Comparison of ENCODE assay signal across 8 cellular contexts in the genomic region with DNA sequence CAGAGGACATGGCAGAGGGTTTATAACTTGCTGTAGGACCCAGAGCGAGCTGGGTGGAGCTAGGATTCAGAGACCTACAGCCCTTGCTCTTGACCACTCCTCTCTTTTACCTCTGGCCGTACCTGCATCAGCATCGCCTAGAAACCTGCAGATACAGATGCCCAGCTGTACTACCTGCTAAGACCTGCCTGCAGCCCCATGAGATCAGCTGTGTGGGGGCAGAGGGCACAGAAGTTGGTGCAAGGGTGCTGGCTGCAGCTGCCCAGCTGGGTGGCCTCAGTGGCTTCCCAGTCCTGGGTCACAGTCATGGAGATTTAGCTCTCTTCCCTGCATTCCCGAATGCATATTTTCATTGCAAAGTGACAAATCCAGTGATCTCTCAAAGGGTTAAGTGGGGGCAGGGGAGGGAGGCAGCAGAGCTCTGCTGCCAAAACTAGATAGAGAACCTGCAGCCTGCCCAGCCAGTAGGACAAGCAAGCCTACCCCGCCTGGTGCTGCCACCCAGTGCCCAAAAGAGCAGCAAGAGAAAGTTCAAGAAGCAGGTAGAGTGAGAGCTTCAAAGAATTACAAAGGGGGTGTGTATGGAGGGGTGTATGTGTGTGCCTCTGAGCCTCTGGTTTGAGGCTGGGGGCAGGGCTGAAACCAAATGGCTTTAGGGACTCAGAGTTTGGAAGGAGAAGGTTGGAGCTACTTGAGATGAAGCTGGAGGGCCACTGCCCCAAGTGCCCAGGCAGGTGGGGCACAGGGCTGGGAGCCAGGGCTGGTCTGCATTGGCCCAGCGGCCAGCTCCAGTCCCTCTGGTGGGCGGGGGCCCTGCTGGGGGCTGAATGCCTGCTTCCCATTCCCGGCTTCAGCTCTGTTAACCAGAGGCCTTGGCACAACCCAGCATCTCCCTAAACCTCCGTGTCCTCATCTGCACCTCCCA. TPM values are rescaled to one million over a fixed set of nuclear protein-coding genes. Genes with fewer than 3 reads are reported as not detected.
DNase-seq lines count a peak whose midpoint lies in the region; ATAC-seq and TF ChIP-seq lines count a peak whose summit lies in the region.

No MANE protein-coding gene starts in this region.

- H3K4ac ChIP-seq in IMR-90 (ENCODE audit: low read depth, low read length): no peak overlapping the region

- H3K18ac ChIP-seq in IMR-90 (ENCODE audit: low read depth, low read length): no peak overlapping the region

- H2BK15ac ChIP-seq in IMR-90 (ENCODE audit: low read depth, low read length): no peak overlapping the region

- H3K27me3 ChIP-seq in IMR-90 (ENCODE audit: control insufficient read depth, insufficient read depth, low read length) (peaks cover 62% of the 10 kb centered on the region), adipocyte (replicated peaks; ENCODE audit: control insufficient read depth, insufficient read depth, low read length) (peaks cover 43% of the 10 kb centered on the region), right lobe of liver (no peaks in the 10 kb centered on the region)

- H2BK20ac ChIP-seq in IMR-90 (ENCODE audit: low read depth, low read length): no peak overlapping the region

- H2AFZ ChIP-seq in IMR-90 (replicated peaks; ENCODE audit: low read length, poor library complexity): no peak overlapping the region

- no peak overlapping the region for H4K8ac ChIP-seq in IMR-90 (ENCODE audit: low read depth in 2 of 2, low read length in 2 of 2)

- H2AK5ac ChIP-seq in IMR-90 (ENCODE audit: low read depth, low read length): no peak overlapping the region

- no peak for ATAC-seq in IMR-90 (ENCODE audit: low read depth)
- peak; percentile 40 to 69 (median 55) for ATAC-seq in right lobe of liver
- no peak for ATAC-seq in GM18861 (IDR thresholded peaks at IDR 0.05; ENCODE audit: unreplicated experiment)

- H3K4me3 ChIP-seq in IMR-90 (ENCODE audit: insufficient read depth, low read depth, low read length) (no peak overlapping the region), adipocyte (ENCODE audit: low read length) (no peak overlapping the region), right lobe of liver (no peak overlapping the region)

- no peak overlapping the region for H3K56ac ChIP-seq in IMR-90 (ENCODE audit: extremely low read depth, insufficient read depth, low read length)

- H4K5ac ChIP-seq in IMR-90 (ENCODE audit: low read depth, low read length): no peak overlapping the region

- no peaks in the 10 kb centered on the region for H4K20me1 ChIP-seq in IMR-90 (ENCODE audit: insufficient read depth, low read length)

- no peaks in the 10 kb centered on the region for H3K36me3 ChIP-seq in IMR-90 (ENCODE audit: control insufficient read depth, insufficient read depth, low read length)
- H3K36me3 ChIP-seq in adipocyte (ENCODE audit: control insufficient read depth, insufficient read depth, low read length, severe bottlenecking): no peaks in the 10 kb centered on the region
- H3K36me3 ChIP-seq in right lobe of liver: no peaks in the 10 kb centered on the region

- H3K4me2 ChIP-seq in IMR-90 (ENCODE audit: low read depth, low read length): no peak overlapping the region

- H2BK120ac ChIP-seq in IMR-90 (ENCODE audit: low read depth, low read length): no peak overlapping the region

- H2BK5ac ChIP-seq in IMR-90 (ENCODE audit: low read depth, low read length, poor library complexity, severe bottlenecking): no peak overlapping the region

- H2AK9ac ChIP-seq in IMR-90 (replicated peaks; ENCODE audit: low read depth, low read length, poor library complexity): no peak overlapping the region

- intact Hi-C loops in IMR-90 (cut with micrococcal nuclease): loop anchor here (5.0 kb wide), 1 partner anchor 210 kb away; no protein-coding TSS in a partner anchor
- intact Hi-C loops in right lobe of liver (cut with DNase I): loop anchor here in 1 of 2 donors (5.0 to 10.0 kb wide), 2 partner anchors 120 to 222 kb away; partner anchors contain the start of gene TACR2

- no peaks in the 10 kb centered on the region; the same call in 1 of the 2 replicates for H3K4me1 ChIP-seq in IMR-90 (ENCODE audit: control insufficient read depth, insufficient read depth, low read length)
- peaks cover 9% of the 10 kb centered on the region for H3K4me1 ChIP-seq in adipocyte (ENCODE audit: control insufficient read depth, insufficient read depth, low read length)
- H3K4me1 ChIP-seq in right lobe of liver: no peaks in the 10 kb centered on the region

- BruUV-seq in IMR-90 (replicated peaks; lab: Mats Ljungman, UMichigan): no TSS peak

- POLR2A ChIA-PET in IMR-90 (lab: Charles Lee; ENCODE audit: unreplicated experiment): no interaction called here

- no peaks in the 10 kb centered on the region for H3K79me1 ChIP-seq in IMR-90 (ENCODE audit: low read depth in 1 of 2, low read length in 2 of 2)

- in situ Hi-C loops in IMR-90 (cut with MboI; ENCODE audit: low sequenced_read_pairs): loop anchor here (5.0 to 10.0 kb wide), 2 partner anchors 120 to 212 kb away; no protein-coding TSS in a partner anchor

- H3K9me3 ChIP-seq in IMR-90 (ENCODE audit: control insufficient read depth, insufficient read depth, low read length): no peaks in the 10 kb centered on the region
- peaks cover 2% of the 10 kb centered on the region for H3K9me3 ChIP-seq in adipocyte (ENCODE audit: control insufficient read depth, low read length)
- no peaks in the 10 kb centered on the region for H3K9me3 ChIP-seq in right lobe of liver

- H3K9me1 ChIP-seq in IMR-90 (ENCODE audit: insufficient read depth, low read length): no peaks in the 10 kb centered on the region

- CTCF ChIA-PET in IMR-90 (lab: Yijun Ruan, JAX): interaction anchor here (0.6 to 3.9 kb wide), 6 partner anchors 15 to 229 kb away, joined by 3 to 24 read pairs (median 4); no protein-coding TSS in a partner anchor

- TF ChIP-seq CTCF in IMR-90 (conservative IDR thresholded peaks at IDR 0.05; ENCODE audit: low read depth, low read length): 0 out of 2 replicates have a peak, but pooled peaks have one; percentile 10
- peak in 3 of 4 donors; percentile 24 to 43 (median 29) for TF ChIP-seq CTCF in right lobe of liver (IDR thresholded peaks at IDR 0.05)
- TF ChIP-seq CTCF in GM20000 (IDR thresholded peaks at IDR 0.05; ENCODE audit: extremely low read depth, missing control alignments): no peak

- no peak overlapping the region for H3K14ac ChIP-seq in IMR-90 (replicated peaks; ENCODE audit: low read depth, low read length)

- TF ChIP-seq POLR2A in IMR-90 (IDR thresholded peaks at IDR 0.05; ENCODE audit: low read depth, low read length) (no peak), right lobe of liver (IDR thresholded peaks at IDR 0.05) (no peak)

- DNase-seq in D341Med (ENCODE audit: low spot score) (peak; percentile 44), IMR-90 (no peak), adipocyte (ENCODE audit: low read depth) (peak; percentile 17), right lobe of liver (peak in 1 of 3 donors; percentile 49), NCI-H2171 treated with DMSO at 0.1 percent for 48 hours (lab: John Stamatoyannopoulos, UW) (no peak), SKM-1 treated with dmso at 0.1 percent for 144 hours (lab: John Stamatoyannopoulos, UW; ENCODE audit: unreplicated experiment) (no peak), GM20000 (ENCODE audit: low spot score) (no peak)

- H3K27ac ChIP-seq in IMR-90 (ENCODE audit: insufficient read depth, low read length): no peak overlapping the region
- H3K27ac ChIP-seq in right lobe of liver: no peak overlapping the region

- dilution Hi-C loops in IMR-90 (cut with HindIII; ENCODE audit: low sequenced_read_pairs, unreplicated experiment): no loop called here

- TF ChIP-seq RAD21 in IMR-90 (IDR thresholded peaks at IDR 0.05; ENCODE audit: low read length): no peak

- no peak overlapping the region for H3K23ac ChIP-seq in IMR-90 (ENCODE audit: low read depth, low read length)

- WGBS in IMR-90 (ENCODE audit: extremely low coverage in 2 of 2, insufficient read length in 1 of 2), 2 experiments: 17% methylated on average over 1 of the region's 9 CpGs; no CpG with 5 or more reads in 1 of the 2 experiments
- 48% methylated on average over 5 of the region's 9 CpGs for WGBS in right lobe of liver (ENCODE audit: insufficient coverage, low coverage, low lambda C conversion rate, missing lambda C conversion rate)

- no peak overlapping the region for H4K91ac ChIP-seq in IMR-90 (ENCODE audit: insufficient read depth, low read depth, low read length)

- H3K9ac ChIP-seq in IMR-90 (ENCODE audit: low read depth, low read length): no peak overlapping the region
- H3K9ac ChIP-seq in adipocyte (ENCODE audit: low read length): no peak overlapping the region

TF ChIP-seq in IMR-90, 13 proteins besides CTCF, POLR2A, EP300 and RAD21 (continues in another document):
- TF ChIP-seq CEBPB (IDR thresholded peaks at IDR 0.05; ENCODE audit: low read depth, low read length): no peak
- no peak for TF ChIP-seq MAFK (IDR thresholded peaks at IDR 0.05; ENCODE audit: low read depth, low read length)
- TF ChIP-seq USF2 (IDR thresholded peaks at IDR 0.05; ENCODE audit: low read depth, low read length): no peak
- no peak for TF ChIP-seq CHD1 (IDR thresholded peaks at IDR 0.05; ENCODE audit: low read depth, low read length)
- TF ChIP-seq FOS (IDR thresholded peaks at IDR 0.05; ENCODE audit: low read depth, low read length): no peak
- no peak for TF ChIP-seq RCOR1 (IDR thresholded peaks at IDR 0.05; ENCODE audit: insufficient replicate concordance, low read length)
- TF ChIP-seq SMC3 (IDR thresholded peaks at IDR 0.05; ENCODE audit: low read depth, low read length): no peak
- TF ChIP-seq MXI1 (IDR thresholded peaks at IDR 0.05; ENCODE audit: borderline replicate concordance, low read depth, low read length): no peak

RNA-seq across cellular contexts. Expression of gene FAM241B, which starts 6.8 kb away (rescaled TPM):
- total RNA-seq in IMR-90 (2012; rRNA removed): 0.18 and 0.28 TPM in 2 replicates
- 1.2 and 1.4 TPM in 2 replicates for polyA plus RNA-seq in IMR-90 (2012; rRNA removed)
- 0.79 and 1.4 TPM in 2 replicates for polyA plus RNA-seq in IMR-90 (2012; cell fraction: cytosol; rRNA removed)
- 0.96 and 1.1 TPM in 2 replicates for polyA plus RNA-seq in IMR-90 (2012; cell fraction: nucleus; rRNA removed; ENCODE audit: low replicate concordance)
- total RNA-seq in right lobe of liver: 1 to 10 TPM in 5 of 6 experiments, under 1 TPM in 1; 0.74 to 3.9 (median 1.5) TPM

Comparison
In these comparisons a context has a peak if more than half of its experiments do, and no peak if none do; other contexts are left out.
1. DNase-seq: peak in D341Med (single experiment) and adipocyte (single experiment); none in IMR-90 (single experiment), NCI-H2171 treated with DMSO at 0.1 percent for 48 hours (single experiment), SKM-1 treated with dmso at 0.1 percent for 144 hours (single experiment) and GM20000 (single experiment).
2. ATAC-seq: peak in right lobe of liver (4 of 4); none in IMR-90 (single experiment) and GM18861 (single experiment).